2 cellular contexts compared by ENCODE assay signal in the genomic region with DNA sequence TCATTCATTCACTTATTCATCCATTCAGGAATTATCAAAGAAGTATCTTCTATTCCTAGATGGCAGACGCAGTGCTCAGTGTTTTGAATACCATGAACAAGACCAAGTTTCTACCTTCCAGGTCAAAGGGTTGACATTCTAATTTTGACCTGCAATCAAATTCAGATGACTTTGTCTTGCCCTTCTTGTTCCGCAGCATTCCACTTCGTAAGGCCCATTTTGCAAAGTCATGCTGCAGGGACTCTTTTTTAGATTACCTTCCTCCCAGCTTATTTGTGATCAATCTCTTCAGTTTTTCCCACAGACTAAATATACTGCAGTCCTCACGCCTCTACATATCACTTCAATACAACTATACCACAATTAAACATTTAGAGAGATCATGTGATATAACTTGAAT.
TF ChIP-seq lines count a peak whose summit lies in the region.

No MANE protein-coding gene starts in this region.

TF ChIP-seq in HepG2, 621 proteins besides CTCF, POLR2A, EP300 and RAD21:
- no peak for TF ChIP-seq ZNF224 (CRISPR knock-in tag; IDR thresholded peaks at IDR 0.05)
- TF ChIP-seq NFE2L2 (IDR thresholded peaks at IDR 0.05; ENCODE audit: low read length) = peak; percentile 50; the same call in 1 of the 2 replicates

TF ChIP-seq in Ishikawa, 13 proteins besides CTCF, POLR2A, EP300 and RAD21:
- TF ChIP-seq ZBTB7A (IDR thresholded peaks at IDR 0.05; ENCODE audit: low read depth) (no peak), TEAD4 (IDR thresholded peaks at IDR 0.05) (peak; percentile 49), FOXM1 (IDR thresholded peaks at IDR 0.05; ENCODE audit: borderline replicate concordance, low read depth) (no peak)
